In the genomic region with DNA sequence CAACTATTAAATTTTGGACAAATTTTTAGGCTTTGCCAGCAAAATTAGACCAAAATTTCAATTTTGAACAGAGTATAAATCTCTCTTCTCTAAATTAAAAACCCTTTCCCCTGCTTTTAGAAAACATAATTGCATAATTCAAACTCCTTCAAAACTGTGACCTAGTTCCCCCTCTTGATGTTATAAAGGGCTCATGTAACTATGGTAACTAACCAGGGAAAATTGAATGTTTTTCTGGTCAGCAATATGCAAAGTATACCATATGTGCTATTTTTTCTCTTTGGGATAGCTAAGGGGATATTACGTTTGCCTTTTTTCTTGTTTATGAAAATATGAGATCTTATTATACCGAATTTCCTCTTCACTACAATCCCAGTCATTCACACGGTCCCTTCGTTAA, we compare ENCODE assay signal across 17 cellular contexts.
"Had no signal": no experiment of that assay in that cellular context is flagged by ENCODE, and none has a peak within 500 bp of the region (broad histone marks: within the 10 kb centered on the region; RNA-seq: fewer than 3 reads in every experiment).

No MANE protein-coding gene starts in this region.

- H2AFZ ChIP-seq: parathyroid adenoma had no signal

- H3K27ac ChIP-seq: foreskin keratinocyte, left ventricle myocardium inferior, parathyroid adenoma, sigmoid colon had no signal

- ATAC-seq: activated T-cell treated with anti-CD3 and anti-CD28 coated beads, Interleukin-2, amount 50 U/mL, for 72 hours; foreskin keratinocyte; mucosa of descending colon; naive thymus-derived CD4-positive, alpha-beta T cell; stimulated activated naive CD8-positive, alpha-beta T cell treated with anti-CD3 and anti-CD28 coated beads, Interleukin-15, amount 100 ng/mL, for 72 hours had no signal

- H3K36me3 ChIP-seq: left ventricle myocardium inferior, sigmoid colon, spleen had no signal

- H3K79me2 ChIP-seq: parathyroid adenoma had no signal

- H3K9ac ChIP-seq: parathyroid adenoma had no signal

- H3K4me1 ChIP-seq: parathyroid adenoma had no signal

- H3K4me3 ChIP-seq: left ventricle myocardium inferior, mucosa of descending colon, sigmoid colon, spleen had no signal

- H3K9me3 ChIP-seq: left ventricle myocardium inferior, mucosa of descending colon, sigmoid colon, spleen had no signal

- DNase-seq: activated CD4-positive, alpha-beta T cell treated with anti-CD3 and anti-CD28 coated beads, Interleukin-2, amount 10 ng/mL, durations not matched to agents 7 days and 5 days; activated CD8-positive, alpha-beta memory T cell treated with anti-CD3 and anti-CD28 coated beads, Interleukin-2, amount 50 U/mL, for 48 hours; activated gamma-delta T cell treated with Interleukin-2 at 50 U/mL for 16 hours; activated naive CD8-positive, alpha-beta T cell treated with anti-CD3 and anti-CD28 coated beads, Interleukin-2, amount 10 ng/mL, durations not matched to agents 7 days and 5 days; activated T-cell treated with anti-CD3 and anti-CD28 coated beads, Interleukin-2, amount 50 U/mL, for 72 hours; aorta; effector memory CD4-positive, alpha-beta T cell; glutamatergic neuron; hypothalamus; left ventricle myocardium inferior; sigmoid colon; spleen; stimulated activated naive CD8-positive, alpha-beta T cell treated with anti-CD3 and anti-CD28 coated beads, Interleukin-15, amount 100 ng/mL, for 72 hours had no signal

- H3K27me3 ChIP-seq: foreskin keratinocyte, sigmoid colon, spleen had no signal
